ENCODE assay signal across 18 cellular contexts in genomic region chr1:229988534-229988933, GRCh38.
A peak's percentile ranks its signal among the peaks of the same experiment; 100 is the strongest.
DNase-seq lines count a peak whose midpoint lies in the region; ATAC-seq, FAIRE-seq and TF ChIP-seq lines count a peak whose summit lies in the region.
"Had no signal": no experiment of that assay in that cellular context is flagged by ENCODE, and none has a peak within 500 bp of the region (broad histone marks: within the 10 kb centered on the region; RNA-seq: fewer than 3 reads in every experiment).

No MANE protein-coding gene starts in this region.

- POLR2A ChIA-PET in HepG2 (lab: Yijun Ruan, JAX), result no interaction called here

- H2AFZ ChIP-seq in HepG2 (ENCODE audit: low read length), result no peak overlapping the region

- TF ChIP-seq EP300 in HepG2 (IDR thresholded peaks at IDR 0.05; ENCODE audit: low read depth in 2 of 2, low read length in 2 of 2), result no peak
- no peak for TF ChIP-seq EP300 in HepG2 (CRISPR knock-in tag; IDR thresholded peaks at IDR 0.05; ENCODE audit: borderline replicate concordance)

- DNase-seq in HepG2 (ENCODE audit: low spot score) (no peak), right lobe of liver (no peak), mucosa of gallbladder (ENCODE audit: low spot score) (peak; percentile 3), hippocampal formation (lab: John Stamatoyannopoulos, UW) (no peak), GM19238 (ENCODE audit: insufficient read length, low spot score) (no peak), NCI-H524 treated with DMSO at 0.1 percent for 48 hours (lab: John Stamatoyannopoulos, UW) (no peak)
- DNase-seq: 8988T; AML-193; Calu3; CD4-positive, alpha-beta T cell; DMS79; HFFc6 had no signal

- FAIRE-seq in HepG2 (lab: Jason Lieb, UNC), result no peak
- FAIRE-seq: GM12891, H1, HTR-8/SVneo had no signal

- TF ChIP-seq CTCF in HepG2 (CRISPR knock-in tag; IDR thresholded peaks at IDR 0.05) (no peak), right lobe of liver (IDR thresholded peaks at IDR 0.05) (no peak), VCaP (conservative IDR thresholded peaks at IDR 0.05) (no peak)

- CTCF ChIA-PET in HepG2 (lab: Yijun Ruan, JAX; ENCODE audit: low intra/inter-chr PET ratio, low total read pairs), result no interaction called here

- no peak for TF ChIP-seq RAD21 in HepG2 (CRISPR knock-in tag; IDR thresholded peaks at IDR 0.05)

- intact Hi-C loops in HepG2 (cut with micrococcal nuclease; ENCODE audit: unreplicated experiment) (no loop called here), right lobe of liver (cut with DNase I) (no loop called here)

- no peak overlapping the region for H3K4me3 ChIP-seq in HepG2 (replicated peaks in 1 of 3; ENCODE audit: insufficient read depth in 1 of 3, low read depth in 2 of 3, low read length in 3 of 3)
- no peak overlapping the region for H3K4me3 ChIP-seq in right lobe of liver
- H3K4me3 ChIP-seq: BLaER1 treated with 17β-estradiol and CSF1 and Interleukin-3, amounts not matched to agents 10 nM and 100 nM; HAP-1 had no signal

- H3K9me3 ChIP-seq in HepG2 (ENCODE audit: low read length) (no peaks in the 10 kb centered on the region), right lobe of liver (no peaks in the 10 kb centered on the region)
- H3K9me3 ChIP-seq: HAP-1 had no signal

- H3K4me2 ChIP-seq in HepG2 (ENCODE audit: low read depth, low read length), result no peak overlapping the region

- TF ChIP-seq POLR2A in HepG2 (IDR thresholded peaks at IDR 0.05; ENCODE audit: insufficient read depth in 1 of 2, low read depth in 2 of 2, low read length in 2 of 2), result no peak
- TF ChIP-seq POLR2A in right lobe of liver (IDR thresholded peaks at IDR 0.05), result no peak

- 71% methylated on average over 5 of the region's 5 CpGs for WGBS in HepG2 (ENCODE audit: low lambda C conversion rate)
- 96% methylated on average over 5 of the region's 5 CpGs for WGBS in right lobe of liver (ENCODE audit: insufficient coverage, low coverage, low lambda C conversion rate, missing lambda C conversion rate)

- H4K20me1 ChIP-seq in HepG2 (ENCODE audit: insufficient read depth, low read length), result no peaks in the 10 kb centered on the region
- H4K20me1 ChIP-seq: BLaER1 treated with 17β-estradiol and CSF1 and Interleukin-3, amounts not matched to agents 10 nM and 100 nM had no signal

- H3K4me1 ChIP-seq in HepG2 (ENCODE audit: insufficient read depth, low read length) (peaks cover 42% of the 10 kb centered on the region), right lobe of liver (peaks cover 0 to 7% (median 3%) of the 10 kb centered on the region in 4 donors)
- H3K4me1 ChIP-seq: HAP-1 had no signal

- H3K9ac ChIP-seq in HepG2 (ENCODE audit: insufficient read depth, low read depth, low read length), result no peak overlapping the region
- H3K9ac ChIP-seq: BLaER1 treated with 17β-estradiol and CSF1 and Interleukin-3, amounts not matched to agents 10 nM and 100 nM had no signal

- in situ Hi-C loops in HepG2 (cut with HindIII; ENCODE audit: extremely low pct_ligation_motif_present, low pct_unique_long_range_greater_than_20kb), result no loop called here

- no peak for ATAC-seq in HepG2
- no peak for ATAC-seq in right lobe of liver

- H3K27me3 ChIP-seq in HepG2 (ENCODE audit: control insufficient read depth in 1 of 2, insufficient read depth in 2 of 2, low read length in 2 of 2) (no peaks in the 10 kb centered on the region), right lobe of liver (no peaks in the 10 kb centered on the region)
- H3K27me3 ChIP-seq: BLaER1 treated with 17β-estradiol and CSF1 and Interleukin-3, amounts not matched to agents 10 nM and 100 nM had no signal

- no TSS peak for BruUV-seq in HepG2 (replicated peaks; lab: Mats Ljungman, UMichigan)

- H3K36me3 ChIP-seq in HepG2 (replicated peaks in 1 of 2; ENCODE audit: control insufficient read depth in 1 of 2, insufficient read depth in 2 of 2, low read length in 2 of 2), result no peaks in the 10 kb centered on the region
- H3K36me3 ChIP-seq in right lobe of liver, result no peaks in the 10 kb centered on the region
- H3K36me3 ChIP-seq: BLaER1 treated with 17β-estradiol and CSF1 and Interleukin-3, amounts not matched to agents 10 nM and 100 nM; HAP-1 had no signal

- no peaks in the 10 kb centered on the region for H3K79me2 ChIP-seq in HepG2 (ENCODE audit: insufficient read depth, low read length)

- no peak overlapping the region for H3K27ac ChIP-seq in HepG2 (ENCODE audit: extremely low read length, insufficient read depth, low read length)
- H3K27ac ChIP-seq in right lobe of liver, result no peak overlapping the region
- H3K27ac ChIP-seq in VCaP, result peak overlapping the region; percentile 68
- H3K27ac ChIP-seq: BLaER1 treated with 17β-estradiol and CSF1 and Interleukin-3, amounts not matched to agents 10 nM and 100 nM had no signal

TF ChIP-seq in HepG2, 621 proteins besides CTCF, POLR2A, EP300 and RAD21:
- TF ChIP-seq MEIS1 (CRISPR knock-in tag; IDR thresholded peaks at IDR 0.05; ENCODE audit: borderline replicate concordance), result no peak
- peak; percentile 29; the same call in 1 of the 2 replicates for TF ChIP-seq ZNF629 (CRISPR knock-in tag; conservative IDR thresholded peaks at IDR 0.05)
